ENCODE assay signal across 8 cellular contexts in the genomic region with DNA sequence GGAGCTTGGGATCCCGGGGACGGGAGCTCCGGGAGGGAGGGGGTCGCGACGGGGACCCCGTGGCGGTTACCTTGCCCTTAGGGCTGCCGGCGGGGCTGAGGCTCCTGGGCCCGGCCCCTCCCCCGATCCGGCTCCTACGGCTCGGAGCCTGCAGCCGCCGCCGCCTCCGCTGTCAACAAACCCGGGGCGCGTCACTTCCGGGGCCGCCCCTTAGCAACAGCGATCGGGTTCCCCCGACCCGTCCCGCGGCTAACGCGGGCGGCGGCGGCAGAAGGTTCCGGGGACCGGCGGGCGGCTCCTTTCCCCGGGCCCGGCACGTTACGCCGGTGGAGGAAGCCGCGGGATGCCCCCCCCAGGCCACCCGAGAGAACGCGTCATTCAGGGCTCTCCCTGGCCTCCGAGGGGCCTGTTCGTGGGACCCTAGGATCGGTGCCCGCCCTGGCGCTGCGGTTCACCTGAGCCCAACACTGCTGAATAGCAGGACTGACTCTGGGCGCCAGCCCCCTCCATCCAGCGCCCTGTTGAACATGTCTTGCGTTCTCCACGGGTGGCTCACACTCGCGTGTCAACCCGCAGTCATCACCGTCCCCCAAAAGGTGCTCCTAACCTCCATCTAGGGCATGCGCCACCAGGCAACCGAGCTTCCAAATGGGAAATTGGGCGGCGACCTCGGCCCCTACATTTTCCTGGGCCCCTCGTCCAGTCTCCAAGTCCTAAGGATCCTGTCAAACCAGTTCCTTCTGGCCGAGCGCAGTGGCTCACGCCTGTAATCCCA. TPM values are rescaled to one million over a fixed set of nuclear protein-coding genes. Genes with fewer than 3 reads are reported as not detected.
DNase-seq lines count a peak whose midpoint lies in the region; ATAC-seq and TF ChIP-seq lines count a peak whose summit lies in the region.

A gene (minus strand): TSS at position 183 of the 775 bp plus-strand sequence. CDS start 16,362 bp downstream, outside the sequence.

- H3K36me3 Mint-ChIP-seq in HFFc6 (ENCODE audit: low read depth) = no peaks in the 10 kb centered on the region; the same call in 1 of the 2 replicates
- peaks cover 1% of the 10 kb centered on the region for H3K36me3 Mint-ChIP-seq in activated naive CD4-positive, alpha-beta T cell treated with anti-CD3 and anti-CD28 coated beads, Interleukin-2, amount 50 U/mL, for 24 hours

- intact Hi-C loops in testis (cut with DNase I; ENCODE audit: low total_unique reads) = no loop called here

- H3K9me3 ChIP-seq in osteoblast (ENCODE audit: low read depth, low read length) (no peaks in the 10 kb centered on the region), testis (no peaks in the 10 kb centered on the region)

- H3K4me1 ChIP-seq in osteoblast (ENCODE audit: insufficient read depth, low read length) (peaks cover 14% of the 10 kb centered on the region), testis (peaks cover 14% of the 10 kb centered on the region)

- H3K27me3 Mint-ChIP-seq in HFFc6 (ENCODE audit: insufficient read depth) = no peaks in the 10 kb centered on the region; the same call in 1 of the 2 replicates
- no peaks in the 10 kb centered on the region for H3K27me3 Mint-ChIP-seq in activated naive CD4-positive, alpha-beta T cell treated with anti-CD3 and anti-CD28 coated beads, Interleukin-2, amount 50 U/mL, for 24 hours

- H3K27me3 ChIP-seq in osteoblast (ENCODE audit: insufficient read depth, low read length) = no peaks in the 10 kb centered on the region
- H3K27me3 ChIP-seq in testis = no peaks in the 10 kb centered on the region

- peak; percentile 96 for ATAC-seq in SK-N-SH treated with all-trans-retinoic acid at 6 μM for 48 hours

- H3K9me3 Mint-ChIP-seq in HFFc6 = peaks cover 9% of the 10 kb centered on the region; the same call in 1 of the 2 replicates
- no peaks in the 10 kb centered on the region for H3K9me3 Mint-ChIP-seq in activated naive CD4-positive, alpha-beta T cell treated with anti-CD3 and anti-CD28 coated beads, Interleukin-2, amount 50 U/mL, for 24 hours

- TF ChIP-seq POLR2A in testis (IDR thresholded peaks at IDR 0.05) = no peak

- TF ChIP-seq CTCF in HFFc6 (IDR thresholded peaks at IDR 0.05) = no peak
- TF ChIP-seq CTCF in osteoblast (IDR thresholded peaks at IDR 0.05; ENCODE audit: extremely low read depth, low read depth, low read length) = no peak
- peak in 1 of 3 experiments; percentile 23 for TF ChIP-seq CTCF in testis (IDR thresholded peaks at IDR 0.05)

- peak within 1 kb of the TSS; percentile 100 for H2AFZ ChIP-seq in osteoblast (ENCODE audit: low read length)

- peaks cover 41% of the 10 kb centered on the region for H3K79me2 ChIP-seq in osteoblast (ENCODE audit: insufficient read depth, low read length)

- WGBS in testis, 2 donors = 1 to 5% methylated on average over 7 to 61 of the region's 72 CpGs

- H3K27ac ChIP-seq in osteoblast (ENCODE audit: low read depth, low read length) (peak within 1 kb of the TSS; percentile 91), testis (peak within 1 kb of the TSS; percentile 79 to 94)

- H3K4me1 Mint-ChIP-seq in HFFc6 (ENCODE audit: low read depth) = peaks cover 15% of the 10 kb centered on the region
- peaks cover 29% of the 10 kb centered on the region for H3K4me1 Mint-ChIP-seq in activated naive CD4-positive, alpha-beta T cell treated with anti-CD3 and anti-CD28 coated beads, Interleukin-2, amount 50 U/mL, for 24 hours

- H3K36me3 ChIP-seq in osteoblast (ENCODE audit: insufficient read depth, low read length) = no peaks in the 10 kb centered on the region
- no peaks in the 10 kb centered on the region for H3K36me3 ChIP-seq in testis (ENCODE audit: low read depth, missing control alignments)

- peak within 1 kb of the TSS; percentile 92 for H3K27ac Mint-ChIP-seq in HFFc6
- H3K27ac Mint-ChIP-seq in activated naive CD4-positive, alpha-beta T cell treated with anti-CD3 and anti-CD28 coated beads, Interleukin-2, amount 50 U/mL, for 24 hours = peak within 1 kb of the TSS; percentile 88

- peak within 1 kb of the TSS; percentile 98 for H3K4me3 ChIP-seq in osteoblast (ENCODE audit: insufficient read depth, low read length)
- H3K4me3 ChIP-seq in testis = peak within 1 kb of the TSS; percentile 99 to 100

- peak within 1 kb of the TSS; percentile 98 for H3K4me2 ChIP-seq in osteoblast (ENCODE audit: insufficient read depth, low read length)

- peak; percentile 99 for DNase-seq in GM03348 (ENCODE audit: low spot score)
- DNase-seq in HFFc6 = peak; percentile 75
- peak; percentile 72 for DNase-seq in NCI-H1048 (lab: John Stamatoyannopoulos, UW)
- peak; percentile 88 for DNase-seq in glomerular visceral epithelial cell (ENCODE audit: extremely low spot score)
- peak; percentile 100 for DNase-seq in osteoblast (ENCODE audit: insufficient read length, low spot score, missing footprints)
- peak; percentile 95 for DNase-seq in testis

- peak within 1 kb of the TSS; percentile 96 for H3K4me3 Mint-ChIP-seq in HFFc6
- H3K4me3 Mint-ChIP-seq in activated naive CD4-positive, alpha-beta T cell treated with anti-CD3 and anti-CD28 coated beads, Interleukin-2, amount 50 U/mL, for 24 hours = peak within 1 kb of the TSS; percentile 97

- peaks cover 11% of the 10 kb centered on the region for H4K20me1 ChIP-seq in osteoblast (ENCODE audit: insufficient read depth, low read length)

TF ChIP-seq in SK-N-SH treated with all-trans-retinoic acid at 6 μM for 48 hours, 23 proteins besides CTCF, POLR2A, EP300 and RAD21:
- TF ChIP-seq RARB (CRISPR knock-in tag; IDR thresholded peaks at IDR 0.05) (0 out of 2 replicates have a peak, but pooled peaks have one; percentile 44), ZFP3 (CRISPR knock-in tag; IDR thresholded peaks at IDR 0.05) (peak; percentile 81), SNAI2 (CRISPR knock-in tag; IDR thresholded peaks at IDR 0.05) (no peak)
- TF ChIP-seq, protein P1, sequence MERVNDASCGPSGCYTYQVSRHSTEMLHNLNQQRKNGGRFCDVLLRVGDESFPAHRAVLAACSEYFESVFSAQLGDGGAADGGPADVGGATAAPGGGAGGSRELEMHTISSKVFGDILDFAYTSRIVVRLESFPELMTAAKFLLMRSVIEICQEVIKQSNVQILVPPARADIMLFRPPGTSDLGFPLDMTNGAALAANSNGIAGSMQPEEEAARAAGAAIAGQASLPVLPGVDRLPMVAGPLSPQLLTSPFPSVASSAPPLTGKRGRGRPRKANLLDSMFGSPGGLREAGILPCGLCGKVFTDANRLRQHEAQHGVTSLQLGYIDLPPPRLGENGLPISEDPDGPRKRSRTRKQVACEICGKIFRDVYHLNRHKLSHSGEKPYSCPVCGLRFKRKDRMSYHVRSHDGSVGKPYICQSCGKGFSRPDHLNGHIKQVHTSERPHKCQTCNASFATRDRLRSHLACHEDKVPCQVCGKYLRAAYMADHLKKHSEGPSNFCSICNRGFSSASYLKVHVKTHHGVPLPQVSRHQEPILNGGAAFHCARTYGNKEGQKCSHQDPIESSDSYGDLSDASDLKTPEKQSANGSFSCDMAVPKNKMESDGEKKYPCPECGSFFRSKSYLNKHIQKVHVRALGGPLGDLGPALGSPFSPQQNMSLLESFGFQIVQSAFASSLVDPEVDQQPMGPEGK (CRISPR knock-in tag; IDR thresholded peaks at IDR 0.05; ENCODE audit: borderline replicate concordance) = peak; percentile 86

RNA-seq across cellular contexts. Expression of the gene that starts here (rescaled TPM):
- 10 to 100 TPM; 32.5 to 47.6 (median 37.8) TPM for total RNA-seq in HFFc6 (2021; fragmentation: NEBNext Ultra II Directional; extraction: Animal tissue kit (Norgen Biotek cat#: 25700))
- total RNA-seq in osteoblast (26.4 and 27.1 TPM in 2 replicates), testis (100 to 1,000 TPM in 1 of 2 donors, 10 to 100 TPM in 1; 96.8 to 112 TPM)
- 118 TPM for polyA plus RNA-seq in testis (ENCODE audit: insufficient read depth, low read depth, low replicate concordance)

Comparison
In these comparisons a context has a peak if more than half of its experiments do, and no peak if none do; other contexts are left out.
1. Peak in every context shown above with its lines: DNase-seq, ATAC-seq, H3K4me3 ChIP-seq and H3K27ac ChIP-seq.